22 cellular contexts compared by ENCODE assay signal in the genomic region with DNA sequence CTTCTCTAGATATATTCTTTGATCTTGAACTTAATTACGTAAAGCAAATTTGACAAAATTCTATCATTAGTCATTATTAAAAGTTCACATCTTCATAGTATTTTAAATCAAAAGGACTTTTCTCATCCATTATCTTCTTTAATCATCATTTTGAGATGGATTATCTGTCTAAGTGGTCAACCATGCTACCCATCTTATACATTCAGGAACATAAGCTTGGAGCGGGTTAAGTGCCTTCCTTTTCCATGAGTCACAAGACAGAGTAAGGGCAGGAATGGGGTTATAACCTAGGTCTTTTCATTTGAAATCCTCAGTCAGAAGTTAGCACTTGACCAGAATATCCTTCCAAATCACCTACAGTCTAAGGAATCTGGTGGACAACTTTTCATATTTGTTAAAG.
DNase-seq lines count a peak whose midpoint lies in the region; ATAC-seq, FAIRE-seq and TF ChIP-seq lines count a peak whose summit lies in the region.
"Had no signal": no experiment of that assay in that cellular context is flagged by ENCODE, and none has a peak within 500 bp of the region (broad histone marks: within the 10 kb centered on the region; RNA-seq: fewer than 3 reads in every experiment).

No MANE protein-coding gene starts in this region.

- TF ChIP-seq CTCF in HFFc6 (IDR thresholded peaks at IDR 0.05): no peak

- no peak for FAIRE-seq in GM19239 (lab: Jason Lieb, UNC)
- FAIRE-seq: K562 had no signal

- no peaks in the 10 kb centered on the region for H3K9me3 Mint-ChIP-seq in HFFc6
- H3K9me3 Mint-ChIP-seq: nephron had no signal

- no peaks in the 10 kb centered on the region for H3K27me3 Mint-ChIP-seq in HFFc6 (ENCODE audit: insufficient read depth)

- peak overlapping the region; percentile 69; the same call in 1 of the 2 replicates for H3K27ac Mint-ChIP-seq in HFFc6
- H3K27ac Mint-ChIP-seq: nephron had no signal

- H3K36me3 Mint-ChIP-seq in HFFc6 (ENCODE audit: low read depth): peaks cover 21% of the 10 kb centered on the region

- DNase-seq in A172 (ENCODE audit: low spot score) (peak; percentile 13), HFFc6 (peak; percentile 35), amniotic epithelial cell (ENCODE audit: low read depth) (peak; percentile 64), iris pigment epithelial cell (ENCODE audit: low read depth) (peak; percentile 55), NCI-H2029 (lab: John Stamatoyannopoulos, UW) (no peak), GM19239 (ENCODE audit: insufficient read length, low spot score) (no peak)
- no peak for DNase-seq in central memory CD4-positive, alpha-beta T cell
- DNase-seq: 8988T; activated CD4-positive, alpha-beta T cell treated with anti-CD3 and anti-CD28 coated beads, Interleukin-2, amount 50 U/mL, for 48 hours; activated CD4-positive, CD25-positive, alpha-beta regulatory T cell; activated CD8-positive, alpha-beta memory T cell treated with anti-CD3 and anti-CD28 coated beads, Interleukin-2, amount 50 U/mL, for 48 hours; activated gamma-delta T cell; Calu3; NCI-H1694; NCI-H69; sigmoid colon; T1000; upper lobe of right lung had no signal

- no peak overlapping the region for H3K4me3 Mint-ChIP-seq in HFFc6
- H3K4me3 Mint-ChIP-seq: nephron had no signal

- peaks cover 69% of the 10 kb centered on the region for H3K4me1 Mint-ChIP-seq in HFFc6 (ENCODE audit: low read depth)

- no peak for ATAC-seq in GM21717 (IDR thresholded peaks at IDR 0.05; ENCODE audit: unreplicated experiment)
- ATAC-seq: K562, left lobe of liver, upper lobe of right lung had no signal

Comparison
In these comparisons a context has a peak if more than half of its experiments do, and no peak if none do; other contexts are left out.
1. DNase-seq: peak in A172 (single experiment), HFFc6 (single experiment), amniotic epithelial cell (single experiment) and iris pigment epithelial cell (single experiment); none in NCI-H2029 (single experiment), GM19239 (single experiment) and central memory CD4-positive, alpha-beta T cell (single experiment).